ENCODE assay signal across 9 cellular contexts in the genomic region with DNA sequence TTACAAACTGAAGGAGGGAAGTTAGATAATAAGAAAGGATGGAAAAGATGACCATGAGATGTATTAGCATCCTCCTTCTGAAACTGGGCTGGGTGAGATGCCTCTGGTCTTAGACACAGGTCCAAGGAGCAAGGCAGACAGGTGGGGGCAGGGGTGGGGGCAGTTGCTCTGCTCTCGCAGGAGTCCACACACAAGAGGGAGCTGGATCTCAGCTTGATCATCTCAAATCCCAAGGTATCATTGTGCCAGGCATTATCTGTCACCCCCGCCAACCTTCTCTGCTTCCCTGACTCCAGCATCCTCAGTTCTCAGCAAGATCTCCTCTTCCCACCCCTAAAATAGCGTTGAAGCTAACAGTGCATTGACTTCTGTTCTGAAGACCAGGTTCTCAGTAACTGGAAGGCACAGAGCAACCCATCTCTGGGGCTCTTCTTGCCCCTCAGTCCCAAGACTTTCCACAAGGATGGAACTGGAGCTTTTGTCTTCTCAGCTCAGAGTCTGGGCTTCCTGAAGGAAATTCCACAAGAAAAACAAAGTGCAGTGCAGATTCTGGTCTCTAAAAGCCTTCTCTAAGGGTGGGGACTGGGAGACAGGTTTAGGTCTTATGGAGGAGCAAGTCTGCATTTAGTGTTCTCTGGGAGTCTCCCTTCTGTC. TPM values are rescaled to one million over a fixed set of nuclear protein-coding genes. Genes with fewer than 3 reads are reported as not detected.
DNase-seq lines count a peak whose midpoint lies in the region; ATAC-seq and TF ChIP-seq lines count a peak whose summit lies in the region.
"Had no signal": no experiment of that assay in that cellular context is flagged by ENCODE, and none has a peak within 500 bp of the region (broad histone marks: within the 10 kb centered on the region; RNA-seq: fewer than 3 reads in every experiment).

No MANE protein-coding gene starts in this region.

- no peaks in the 10 kb centered on the region for H4K20me1 ChIP-seq in DOHH2 (ENCODE audit: control insufficient read depth, insufficient read depth, low read depth, low read length)

- DNase-seq in RWPE2 (ENCODE audit: low spot score), result no peak
- no peak for DNase-seq in epithelial cell of proximal tubule (ENCODE audit: low read depth)
- DNase-seq in progenitor cell of endocrine pancreas (ENCODE audit: low spot score, unreplicated experiment), result no peak
- DNase-seq in ACHN, result no peak
- no peak for DNase-seq in stimulated activated CD4-positive, alpha-beta T cell treated with anti-CD3 and anti-CD28 coated beads, Interleukin-1b, Interleukin-23, amount 100 ng/mL, for 48 hours
- DNase-seq in NK-92 (lab: John Stamatoyannopoulos, UW; ENCODE audit: unreplicated experiment), result no peak

- H3K27me3 ChIP-seq in DOHH2 (ENCODE audit: control insufficient read depth, low read length) (no peaks in the 10 kb centered on the region), RWPE2 (ENCODE audit: insufficient read depth, poor library complexity, severe bottlenecking) (no peaks in the 10 kb centered on the region)
- H3K27me3 ChIP-seq: SJSA1 had no signal

- H3K9me2 ChIP-seq in DOHH2 (replicated peaks; ENCODE audit: control insufficient read depth, low read length), result no peaks in the 10 kb centered on the region

- no peaks in the 10 kb centered on the region for H3K9me3 ChIP-seq in DOHH2 (ENCODE audit: control insufficient read depth, insufficient read depth, low read length)
- H3K9me3 ChIP-seq in RWPE2 (ENCODE audit: severe bottlenecking), result no peaks in the 10 kb centered on the region

- H3K4me1 ChIP-seq in DOHH2 (ENCODE audit: control insufficient read depth, low read length) (peaks cover 66% of the 10 kb centered on the region), RWPE2 (ENCODE audit: insufficient read depth, poor library complexity, severe bottlenecking) (peaks cover 24% of the 10 kb centered on the region)

- H3F3A ChIP-seq in DOHH2 (ENCODE audit: control insufficient read depth, insufficient read depth), result peaks cover 22% of the 10 kb centered on the region

- H3K27ac ChIP-seq in DOHH2 (ENCODE audit: low read depth, low read length), result peak overlapping the region; percentile 58; the same call in 1 of the 2 replicates
- H3K27ac ChIP-seq in RWPE2 (ENCODE audit: poor library complexity, severe bottlenecking), result peak overlapping the region; percentile 88
- H3K27ac ChIP-seq: SJSA1 had no signal

- no peaks in the 10 kb centered on the region for H3K27me3 Mint-ChIP-seq in progenitor cell of endocrine pancreas

- H3K27ac Mint-ChIP-seq in progenitor cell of endocrine pancreas, result no peak overlapping the region

- H3K4me1 Mint-ChIP-seq in progenitor cell of endocrine pancreas (ENCODE audit: low read depth), result peaks cover 16% of the 10 kb centered on the region

- H3K4me3 ChIP-seq in DOHH2 (ENCODE audit: low read length) (peak overlapping the region; percentile 89), RWPE2 (ENCODE audit: severe bottlenecking) (peak overlapping the region; percentile 53), epithelial cell of proximal tubule (ENCODE audit: low read depth, low read length) (peak overlapping the region; percentile 87)

- H3K4me3 Mint-ChIP-seq in progenitor cell of endocrine pancreas (ENCODE audit: low read depth), result peak overlapping the region; percentile 93

- ATAC-seq in RWPE2 (ENCODE audit: low read depth) (no peak), HG02588 (IDR thresholded peaks at IDR 0.05; ENCODE audit: unreplicated experiment) (no peak)

- peaks cover 54% of the 10 kb centered on the region for H3K36me3 ChIP-seq in DOHH2 (ENCODE audit: control insufficient read depth, low read length)
- H3K36me3 ChIP-seq in RWPE2 (ENCODE audit: low read depth), result 0 out of 2 replicates have a peak, but pooled peaks cover 17% of the 10 kb centered on the region

- in situ Hi-C loops in ACHN (cut with HindIII; ENCODE audit: low pct_ligation_motif_present, low pct_unique_long_range_greater_than_20kb, low sequenced_read_pairs), result no loop called here

- no peak for TF ChIP-seq CTCF in DOHH2 (IDR thresholded peaks at IDR 0.05; ENCODE audit: low read depth, low read length, poor library complexity, severe bottlenecking)
- TF ChIP-seq CTCF in RWPE2 (IDR thresholded peaks at IDR 0.05; ENCODE audit: poor library complexity, severe bottlenecking), result no peak
- no peak for TF ChIP-seq CTCF in epithelial cell of proximal tubule (conservative IDR thresholded peaks at IDR 0.05; ENCODE audit: low read depth, low read length)
- TF ChIP-seq CTCF in progenitor cell of endocrine pancreas (IDR thresholded peaks at IDR 0.05; ENCODE audit: unreplicated experiment), result no peak

- peak overlapping the region; percentile 77 for H3K4me2 ChIP-seq in DOHH2 (ENCODE audit: low read length)

- no peaks in the 10 kb centered on the region for H3K9me3 Mint-ChIP-seq in progenitor cell of endocrine pancreas (ENCODE audit: low read depth)

- peaks cover 50% of the 10 kb centered on the region for H3K79me2 ChIP-seq in DOHH2 (ENCODE audit: control insufficient read depth, low read length)

- H3K36me3 Mint-ChIP-seq in progenitor cell of endocrine pancreas (ENCODE audit: insufficient read depth), result peaks cover 7% of the 10 kb centered on the region

RNA-seq across cellular contexts. Expression of gene FLOT2, which starts 1.6 kb away (rescaled TPM):
- total RNA-seq in epithelial cell of proximal tubule, result 83.5 and 92.5 TPM in 2 replicates
- 125 and 131 TPM in 2 replicates for total RNA-seq in progenitor cell of endocrine pancreas

RNA-seq across cellular contexts. Expression of gene DHRS13, which starts 7.0 kb away (rescaled TPM):
- total RNA-seq in epithelial cell of proximal tubule, result 14.0 and 18.0 TPM in 2 replicates
- total RNA-seq in progenitor cell of endocrine pancreas, result 22.4 and 25.9 TPM in 2 replicates

RNA-seq across cellular contexts. Expression of gene ERAL1, which starts 41.1 kb away (rescaled TPM):
- 86.9 and 94.9 TPM in 2 replicates for total RNA-seq in epithelial cell of proximal tubule
- total RNA-seq in progenitor cell of endocrine pancreas, result 49.2 and 49.7 TPM in 2 replicates

RNA-seq across cellular contexts. Expression of gene FAM222B, which starts 53.3 kb away (rescaled TPM):
- total RNA-seq in epithelial cell of proximal tubule (11.9 and 14.2 TPM in 2 replicates), progenitor cell of endocrine pancreas (48.9 and 58.7 TPM in 2 replicates)

RNA-seq across cellular contexts. Expression of gene PHF12, which starts 55.4 kb away (rescaled TPM):
- 26.3 and 43.5 TPM in 2 replicates for total RNA-seq in epithelial cell of proximal tubule
- 70.4 and 71.8 TPM in 2 replicates for total RNA-seq in progenitor cell of endocrine pancreas
